8 cellular contexts compared by ENCODE assay signal in the genomic region with DNA sequence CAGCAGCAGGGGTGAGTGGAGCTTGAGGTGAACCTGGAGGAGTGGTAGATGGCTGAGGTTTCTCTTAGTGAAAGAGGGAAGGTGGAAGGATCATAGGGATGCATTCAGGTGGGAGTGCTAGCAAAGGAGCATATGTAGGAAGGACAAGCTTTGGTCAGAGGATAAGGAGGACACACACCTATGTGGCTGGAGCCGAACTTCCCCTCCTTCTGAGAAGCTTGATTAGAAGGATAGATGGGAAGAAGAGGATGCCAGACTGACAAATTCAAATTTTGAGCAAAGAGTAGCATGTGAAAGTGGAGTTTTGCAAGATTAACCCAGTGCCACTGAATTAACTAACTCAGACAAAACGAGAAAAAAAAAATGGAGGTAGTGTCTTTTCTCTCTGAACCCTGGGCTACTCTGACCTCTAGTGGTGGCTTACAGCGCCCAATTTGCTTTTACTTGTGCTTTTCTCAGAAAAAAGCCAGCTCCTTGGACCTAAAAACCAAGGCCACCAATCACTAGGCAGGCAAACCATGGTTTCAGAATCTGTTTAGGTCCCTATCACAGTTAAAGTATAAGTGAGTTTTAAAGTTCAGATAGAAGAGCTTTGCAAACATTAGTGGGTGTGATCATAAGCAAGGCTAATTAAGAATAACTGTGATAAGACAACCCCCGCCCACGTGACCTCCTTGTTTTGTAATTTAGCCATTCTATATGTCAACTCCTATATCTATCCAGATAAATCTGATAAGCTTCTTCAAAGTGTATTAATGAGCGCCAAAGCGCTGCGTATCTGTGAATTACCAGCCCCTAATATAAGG. TPM values are rescaled to one million over a fixed set of nuclear protein-coding genes. Genes with fewer than 3 reads are reported as not detected.
DNase-seq lines count a peak whose midpoint lies in the region; ATAC-seq and TF ChIP-seq lines count a peak whose summit lies in the region.

No MANE protein-coding gene starts in this region.

- peaks cover 0 to 71% (median 0%) of the 10 kb centered on the region in 11 experiments; a peak in 5 of 22 replicates for H4K20me1 ChIP-seq in BLaER1 treated with 17β-estradiol and CSF1 and Interleukin-3, amounts not matched to agents 10 nM and 100 nM

- H3K9me3 ChIP-seq in BLaER1 treated with 17β-estradiol and CSF1 and Interleukin-3, amounts not matched to agents 10 nM and 100 nM (replicated peaks in 1 of 11): peaks cover 5 to 24% (median 11%) of the 10 kb centered on the region in 11 experiments; a peak in 17 of 22 replicates
- H3K9me3 ChIP-seq in HEK293 (ENCODE audit: control insufficient read depth, insufficient read depth, low read depth, low read length) (no peaks in the 10 kb centered on the region), mucosa of descending colon (no peaks in the 10 kb centered on the region)

- POLR2A ChIA-PET in HEK293 (lab: Yijun Ruan, JAX): interaction anchor here (1.6 kb wide), 1 partner anchor 17 kb away, joined by 3 read pairs; no protein-coding TSS in a partner anchor

- H3K4me2 ChIP-seq in BLaER1 treated with 17β-estradiol and CSF1 and Interleukin-3, amounts not matched to agents 10 nM and 100 nM: peak overlapping the region; percentile 6 to 98 (median 36); a peak in 14 of 22 replicates

- DNase-seq in NCI-H748 (lab: John Stamatoyannopoulos, UW; ENCODE audit: unreplicated experiment): peak; percentile 46
- peak; percentile 72 to 79 for DNase-seq in activated CD4-positive, alpha-beta T cell treated with anti-CD3 and anti-CD28 coated beads, Interleukin-2, amount 50 U/mL, for 48 hours
- DNase-seq in effector CD8-positive, alpha-beta T cell (lab: John Stamatoyannopoulos, UW): peak; percentile 54
- DNase-seq in mucosa of descending colon: peak in 2 of 3 donors; percentile 41 to 84
- DNase-seq in stimulated activated CD8-positive, alpha-beta memory T cell treated with anti-CD3 and anti-CD28 coated beads, Interleukin-7, amount 100 ng/mL, for 24 hours (ENCODE audit: low read depth): peak; percentile 21
- DNase-seq in omental fat pad (ENCODE audit: low spot score): no peak

- H3K27me3 ChIP-seq in BLaER1 treated with 17β-estradiol and CSF1 and Interleukin-3, amounts not matched to agents 10 nM and 100 nM: no peaks in the 10 kb centered on the region

- no peak overlapping the region for H3K4me3 ChIP-seq in BLaER1 treated with 17β-estradiol and CSF1 and Interleukin-3, amounts not matched to agents 10 nM and 100 nM
- no peak overlapping the region for H3K4me3 ChIP-seq in HEK293 (ENCODE audit: low read depth, low read length)
- no peak overlapping the region for H3K4me3 ChIP-seq in mucosa of descending colon

- peak; percentile 51 for ATAC-seq in mucosa of descending colon
- no peak for ATAC-seq in omental fat pad (ENCODE audit: low FRiP score)

- CTCF ChIA-PET in HEK293 (lab: Yijun Ruan, JAX): interaction anchor here (0.5 to 6.1 kb wide), 86 partner anchors 10 to 1504 kb away, joined by 3 to 71 read pairs (median 4); partner anchors contain the start of genes DDX47 and EMP1

- 0 out of 22 replicates have a peak overlapping the region, but pooled peaks of 2 of the 11 experiments have one; percentile 14 to 19 for H3K9ac ChIP-seq in BLaER1 treated with 17β-estradiol and CSF1 and Interleukin-3, amounts not matched to agents 10 nM and 100 nM

- peak; percentile 63; the same call in 1 of the 2 replicates for TF ChIP-seq CTCF in HEK293 (tag by site-specific recombination; IDR thresholded peaks at IDR 0.05)
- peak; percentile 53 for TF ChIP-seq CTCF in mucosa of descending colon (IDR thresholded peaks at IDR 0.05)
- no peak for TF ChIP-seq CTCF in omental fat pad (IDR thresholded peaks at IDR 0.05)

- intact Hi-C loops in mucosa of descending colon (cut with DNase I, micrococcal nuclease): loop anchor here in 1 of 2 donors (2.0 kb wide), 1 partner anchor 295 kb away; no protein-coding TSS in a partner anchor

- peak overlapping the region in 3 of 11 experiments; percentile 6 to 34 (median 31); a peak in 4 of 22 replicates for H3K27ac ChIP-seq in BLaER1 treated with 17β-estradiol and CSF1 and Interleukin-3, amounts not matched to agents 10 nM and 100 nM
- no peak overlapping the region for H3K27ac ChIP-seq in HEK293 (ENCODE audit: extremely low read depth, low read depth, low read length)

- H3K36me3 ChIP-seq in BLaER1 treated with 17β-estradiol and CSF1 and Interleukin-3, amounts not matched to agents 10 nM and 100 nM: peaks cover 0 to 59% (median 13%) of the 10 kb centered on the region in 11 experiments; a peak in 12 of 22 replicates
- H3K36me3 ChIP-seq in HEK293 (ENCODE audit: control insufficient read depth in 2 of 2, insufficient read depth in 1 of 2, low read length in 2 of 2): no peaks in the 10 kb centered on the region
- no peaks in the 10 kb centered on the region for H3K36me3 ChIP-seq in mucosa of descending colon (ENCODE audit: low read depth)

- H3K4me1 ChIP-seq in BLaER1 treated with 17β-estradiol and CSF1 and Interleukin-3, amounts not matched to agents 10 nM and 100 nM: peaks cover 10 to 58% (median 46%) of the 10 kb centered on the region in 10 experiments
- no peaks in the 10 kb centered on the region for H3K4me1 ChIP-seq in HEK293 (ENCODE audit: control insufficient read depth, insufficient read depth, low read length)
- peaks cover 8% of the 10 kb centered on the region for H3K4me1 ChIP-seq in mucosa of descending colon (ENCODE audit: low read depth)

TF ChIP-seq in HEK293, 187 proteins besides CTCF, POLR2A, EP300 and RAD21 (continues in another document):
- TF ChIP-seq ZFHX2 (tag by site-specific recombination; conservative IDR thresholded peaks at IDR 0.05): peak; percentile 23; the same call in 1 of the 2 replicates
- no peak for TF ChIP-seq ZNF175 (tag by site-specific recombination; IDR thresholded peaks at IDR 0.05)
- TF ChIP-seq ZNF670 (tag by site-specific recombination; IDR thresholded peaks at IDR 0.05; ENCODE audit: low read depth): no peak
- TF ChIP-seq, protein P1, sequence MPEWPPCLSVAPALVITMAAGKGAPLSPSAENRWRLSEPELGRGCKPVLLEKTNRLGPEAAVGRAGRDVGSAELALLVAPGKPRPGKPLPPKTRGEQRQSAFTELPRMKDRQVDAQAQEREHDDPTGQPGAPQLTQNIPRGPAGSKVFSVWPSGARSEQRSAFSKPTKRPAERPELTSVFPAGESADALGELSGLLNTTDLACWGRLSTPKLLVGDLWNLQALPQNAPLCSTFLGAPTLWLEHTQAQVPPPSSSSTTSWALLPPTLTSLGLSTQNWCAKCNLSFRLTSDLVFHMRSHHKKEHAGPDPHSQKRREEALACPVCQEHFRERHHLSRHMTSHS (tag by site-specific recombination; IDR thresholded peaks at IDR 0.05): no peak
- peak; percentile 57; the same call in 1 of the 2 replicates for TF ChIP-seq ZNF366 (tag by site-specific recombination; conservative IDR thresholded peaks at IDR 0.05)
- TF ChIP-seq ZSCAN4 (tag by site-specific recombination; IDR thresholded peaks at IDR 0.05): peak; percentile 4; the same call in 1 of the 2 replicates
- no peak for TF ChIP-seq ZNF747 (tag by site-specific recombination; IDR thresholded peaks at IDR 0.05)
- TF ChIP-seq RBAK (tag by site-specific recombination; IDR thresholded peaks at IDR 0.05): no peak
- TF ChIP-seq ZNF529 (tag by site-specific recombination; IDR thresholded peaks at IDR 0.05; ENCODE audit: insufficient replicate concordance): no peak
- no peak for TF ChIP-seq OSR2 (tag by site-specific recombination; IDR thresholded peaks at IDR 0.05)
- no peak for TF ChIP-seq ZNF585B (tag by site-specific recombination; IDR thresholded peaks at IDR 0.05)
- TF ChIP-seq TSHZ1 (tag by site-specific recombination; IDR thresholded peaks at IDR 0.05; ENCODE audit: borderline replicate concordance): no peak

RNA-seq across cellular contexts. Expression of gene EMP1, which starts 15.5 kb away (rescaled TPM):
- total RNA-seq in mucosa of descending colon (100 to 1,000 TPM; 245 to 680 (median 667) TPM), omental fat pad (1,000 to 10,000 TPM in 2 of 4 donors, 100 to 1,000 TPM in 2; 687 to 4,689 (median 1,133) TPM)

Comparison
In these comparisons a context has a peak if more than half of its experiments do, and no peak if none do; other contexts are left out.
1. CTCF ChIP-seq: peak in HEK293 (single experiment) and mucosa of descending colon (single experiment); none in omental fat pad (0 of 3).